10 cellular contexts compared by ENCODE assay signal in the genomic region with DNA sequence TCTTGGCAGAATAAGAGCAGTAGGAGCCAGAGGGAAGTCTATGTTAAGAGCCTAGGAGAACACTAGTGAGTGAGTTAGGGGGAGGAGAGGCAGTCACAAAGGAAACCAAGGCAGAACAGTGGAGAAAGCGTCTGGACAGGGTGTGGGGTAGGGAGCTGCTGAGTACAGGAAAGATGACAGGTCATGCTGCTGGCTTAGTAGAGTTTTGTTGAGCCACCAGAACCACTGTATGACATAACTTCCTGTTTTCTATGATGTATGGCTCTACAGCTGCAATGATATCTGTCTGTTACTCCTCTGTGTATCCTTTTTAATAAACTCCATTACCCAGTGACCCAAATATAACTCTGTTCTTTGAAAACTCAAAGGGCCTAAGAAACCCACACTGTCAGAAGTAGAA. TPM values are rescaled to one million over a fixed set of nuclear protein-coding genes. Genes with fewer than 3 reads are reported as not detected.
DNase-seq lines count a peak whose midpoint lies in the region; ATAC-seq lines count a peak whose summit lies in the region.
"Had no signal": no experiment of that assay in that cellular context is flagged by ENCODE, and none has a peak within 500 bp of the region (broad histone marks: within the 10 kb centered on the region; RNA-seq: fewer than 3 reads in every experiment).

No MANE protein-coding gene starts in this region.

- peak overlapping the region; percentile 76 for H3K27ac Mint-ChIP-seq in T-helper 1 cell treated with Interleukin-12 subunit alpha and Interleukin-12 subunit beta and Interleukin-4 antibody, amounts not matched to agents 30 μg/mL and 1 μg/mL, for 36 hours
- H3K27ac Mint-ChIP-seq in naive B cell, result peak overlapping the region in 1 of 6 donors; percentile 9

- H3K36me3 Mint-ChIP-seq in T-helper 1 cell treated with Interleukin-12 subunit alpha and Interleukin-12 subunit beta and Interleukin-4 antibody, amounts not matched to agents 30 μg/mL and 1 μg/mL, for 36 hours (ENCODE audit: low read depth), result peaks cover 10% of the 10 kb centered on the region
- H3K36me3 Mint-ChIP-seq in naive B cell, result no peaks in the 10 kb centered on the region

- peaks cover 10% of the 10 kb centered on the region for H3K4me1 Mint-ChIP-seq in T-helper 1 cell treated with Interleukin-12 subunit alpha and Interleukin-12 subunit beta and Interleukin-4 antibody, amounts not matched to agents 30 μg/mL and 1 μg/mL, for 36 hours (ENCODE audit: low read depth)
- peaks cover 6 to 10% (median 7%) of the 10 kb centered on the region in 3 donors for H3K4me1 Mint-ChIP-seq in naive B cell

- peak overlapping the region; percentile 27 for H3K4me3 Mint-ChIP-seq in T-helper 1 cell treated with Interleukin-12 subunit alpha and Interleukin-12 subunit beta and Interleukin-4 antibody, amounts not matched to agents 30 μg/mL and 1 μg/mL, for 36 hours
- H3K4me3 Mint-ChIP-seq in naive B cell, result peak overlapping the region in 1 of 8 donors; percentile 55

- ATAC-seq in HG03139 (IDR thresholded peaks at IDR 0.05; ENCODE audit: unreplicated experiment), result peak; percentile 88
- ATAC-seq in naive B cell (ENCODE audit: low read depth in 2 of 2), result peak; percentile 99

- H3K27me3 Mint-ChIP-seq in T-helper 1 cell treated with Interleukin-12 subunit alpha and Interleukin-12 subunit beta and Interleukin-4 antibody, amounts not matched to agents 30 μg/mL and 1 μg/mL, for 36 hours (ENCODE audit: low read depth), result peaks cover 4% of the 10 kb centered on the region
- H3K27me3 Mint-ChIP-seq in naive B cell, result peaks cover 0 to 4% (median 0%) of the 10 kb centered on the region in 3 donors

- peak; percentile 29 for DNase-seq in NK-92 treated with Interleukin-12 subunit alpha and Interleukin-12 subunit beta, amount 100 ng/mL, for 24 hours (lab: John Stamatoyannopoulos, UW)
- DNase-seq in NK-92 (lab: John Stamatoyannopoulos, UW; ENCODE audit: unreplicated experiment) (no peak), naive B cell (peak; percentile 26), NCI-H2227 treated with DMSO at 0.1 percent for 48 hours (lab: John Stamatoyannopoulos, UW) (no peak), globus pallidus (ENCODE audit: low spot score) (no peak), pons (ENCODE audit: low spot score) (no peak)
- DNase-seq: GOT3, NCI-H2107 had no signal

- peaks cover 6% of the 10 kb centered on the region for H3K9me3 Mint-ChIP-seq in T-helper 1 cell treated with Interleukin-12 subunit alpha and Interleukin-12 subunit beta and Interleukin-4 antibody, amounts not matched to agents 30 μg/mL and 1 μg/mL, for 36 hours
- H3K9me3 Mint-ChIP-seq in naive B cell, result peaks cover 0 to under 1% (median 0%) of the 10 kb centered on the region in 7 donors

RNA-seq across cellular contexts. Expression of gene STT3B, which starts 10.6 kb away (rescaled TPM):
- 10 to 100 TPM; 58.0 to 80.3 (median 67.7) TPM for polyA plus RNA-seq in naive B cell (ENCODE audit: low read depth in 6 of 6)

Comparison
In these comparisons a context has a peak if more than half of its experiments do, and no peak if none do; other contexts are left out.
1. DNase-seq: peak in NK-92 treated with Interleukin-12 subunit alpha and Interleukin-12 subunit beta, amount 100 ng/mL, for 24 hours (single experiment) and naive B cell (single experiment); none in NK-92 (single experiment), NCI-H2227 treated with DMSO at 0.1 percent for 48 hours (single experiment), globus pallidus (single experiment) and pons (single experiment).